ENCODE assay signal across 8 cellular contexts in the genomic region with DNA sequence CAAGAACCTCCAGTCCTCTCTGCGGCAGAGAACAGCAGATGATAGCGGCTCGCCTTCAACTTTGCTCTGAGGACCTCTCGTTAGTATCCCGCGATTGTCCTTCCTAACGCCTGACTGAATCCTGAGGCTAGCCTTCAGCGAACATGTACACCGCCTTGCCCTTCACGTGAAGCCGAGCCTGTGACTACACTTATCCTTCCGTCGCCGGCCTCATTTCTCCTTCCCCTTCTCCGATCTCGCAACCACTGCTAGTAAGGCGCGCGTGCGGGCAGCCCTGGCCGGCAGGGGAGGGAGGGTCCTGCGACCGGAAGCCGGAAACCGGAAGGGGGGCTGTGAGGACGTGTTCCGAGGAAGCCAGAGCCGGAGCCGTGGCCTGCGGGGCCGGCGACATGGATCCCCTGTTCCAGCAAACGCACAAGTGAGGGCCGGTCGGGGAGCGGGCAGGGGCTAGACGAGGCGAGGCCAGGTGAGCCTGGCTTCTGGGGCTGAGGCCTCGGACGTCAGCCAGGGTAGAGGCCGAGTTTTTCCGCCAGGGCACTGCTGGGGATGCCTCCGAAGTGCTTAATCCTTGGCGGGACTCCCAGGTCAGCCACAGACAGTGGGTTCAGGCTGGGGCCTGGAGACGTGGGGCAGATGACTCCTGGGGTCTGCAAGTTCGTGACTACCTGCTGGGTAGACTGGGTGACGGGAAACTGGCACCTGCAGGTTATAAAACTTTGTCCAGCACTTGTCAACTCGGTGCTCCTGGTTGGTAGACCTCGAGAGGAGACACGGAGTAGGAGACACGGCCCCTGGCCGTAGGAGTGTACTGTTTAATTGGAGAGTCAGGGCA. TPM values are rescaled to one million over a fixed set of nuclear protein-coding genes. Genes with fewer than 3 reads are reported as not detected.
DNase-seq lines count a peak whose midpoint lies in the region; ATAC-seq and TF ChIP-seq lines count a peak whose summit lies in the region.

A gene (plus strand): TSS at position 357 of the 832 bp plus-strand sequence. CDS start 33 bp downstream, at position 390.

- no peaks in the 10 kb centered on the region for H3K27me3 ChIP-seq in trophoblast cell (ENCODE audit: insufficient read depth, low read length)
- no peaks in the 10 kb centered on the region for H3K27me3 ChIP-seq in tibial nerve

- TF ChIP-seq CTCF in GM12864 (IDR thresholded peaks at IDR 0.05; ENCODE audit: low read depth, low read length, missing control alignments) (no peak), tibial nerve (IDR thresholded peaks at IDR 0.05) (peak in 1 of 5 experiments; percentile 61)

- peak within 1 kb of the TSS; percentile 93 for H2AK5ac ChIP-seq in trophoblast cell (ENCODE audit: low read length)

- peak within 1 kb of the TSS; percentile 98 for H3K18ac ChIP-seq in trophoblast cell (ENCODE audit: low read length)

- H3K4me1 ChIP-seq in trophoblast cell (ENCODE audit: control insufficient read depth in 1 of 2, insufficient read depth in 2 of 2, low read length in 2 of 2) (peaks cover 5 to 11% of the 10 kb centered on the region in 2 experiments), tibial nerve (peaks cover 0 to 43% (median 18%) of the 10 kb centered on the region in 4 donors)

- peak; percentile 87 for ATAC-seq in HG02678 (IDR thresholded peaks at IDR 0.05; ENCODE audit: unreplicated experiment)
- ATAC-seq in Right ventricle myocardium superior (ENCODE audit: poor library complexity), result peak; percentile 99

- H3K9me3 ChIP-seq in trophoblast cell (ENCODE audit: insufficient read depth, low read depth, low read length), result no peaks in the 10 kb centered on the region
- H3K9me3 ChIP-seq in tibial nerve, result no peaks in the 10 kb centered on the region

- peak within 1 kb of the TSS; percentile 77 for H3K4me2 ChIP-seq in trophoblast cell (ENCODE audit: low read length)

- H3K4me3 ChIP-seq in GM12864 (ENCODE audit: low read depth, low read length) (peak within 1 kb of the TSS; percentile 94), trophoblast cell (ENCODE audit: low read depth, low read length) (peak within 1 kb of the TSS; percentile 99), tibial nerve (peak within 1 kb of the TSS; percentile 61 to 90 (median 68))

- no peak within 1 kb of the TSS for H3K23ac ChIP-seq in trophoblast cell (ENCODE audit: low read length)

- peak within 1 kb of the TSS; percentile 96 for H3K14ac ChIP-seq in trophoblast cell (ENCODE audit: low read length)

- H2BK12ac ChIP-seq in trophoblast cell (ENCODE audit: low read length), result peak within 1 kb of the TSS; percentile 30

- peak within 1 kb of the TSS; percentile 98 for H3K9ac ChIP-seq in trophoblast cell (ENCODE audit: low read length)

- H3K4ac ChIP-seq in trophoblast cell (ENCODE audit: low read depth, low read length), result peak within 1 kb of the TSS; percentile 99

- no CpG with 5 or more reads among the region's 52 CpGs for WGBS in trophoblast cell (ENCODE audit: extremely low coverage, insufficient coverage, insufficient read length)
- whole genome bisulfite sequencing in tibial nerve, 2 donors, result 0 to 1% methylated on average over 44 to 52 of the region's 52 CpGs

- peak within 1 kb of the TSS; percentile 76 for H2AFZ ChIP-seq in trophoblast cell (ENCODE audit: insufficient read depth, low read length, poor library complexity)

- intact Hi-C loops in Right ventricle myocardium superior (cut with DNase I), result no loop called here

- peak within 1 kb of the TSS; percentile 96 for H4K12ac ChIP-seq in trophoblast cell (ENCODE audit: low read depth, low read length)

- H3K36me3 ChIP-seq in trophoblast cell (ENCODE audit: control insufficient read depth in 1 of 2, insufficient read depth in 2 of 2, low read length in 2 of 2), result peaks cover 0 to 2% of the 10 kb centered on the region in 2 experiments
- no peaks in the 10 kb centered on the region for H3K36me3 ChIP-seq in tibial nerve

- DNase-seq in GM12864 (ENCODE audit: low read depth), result peak; percentile 68
- peak; percentile 58 for DNase-seq in NCI-H128 (lab: John Stamatoyannopoulos, UW; ENCODE audit: unreplicated experiment)
- peak; percentile 70 to 96 for DNase-seq in SW 1271 (lab: John Stamatoyannopoulos, UW)
- peak; percentile 79 for DNase-seq in activated naive CD8-positive, alpha-beta T cell treated with anti-CD3 and anti-CD28 coated beads, Interleukin-2, amount 50 U/mL, for 16 hours (ENCODE audit: low read depth, low spot score)
- DNase-seq in Right ventricle myocardium superior, result peak; percentile 95
- DNase-seq in trophoblast cell, result peak; percentile 81 to 89
- DNase-seq in tibial nerve (ENCODE audit: low spot score in 2 of 2), result peak; percentile 57 to 75

- H2BK120ac ChIP-seq in trophoblast cell (ENCODE audit: insufficient read depth, low read length, poor library complexity), result peak within 1 kb of the TSS; percentile 75

- peak within 1 kb of the TSS; percentile 96 for H4K8ac ChIP-seq in trophoblast cell (ENCODE audit: low read depth, low read length)

- peak within 1 kb of the TSS; percentile 94 for H4K91ac ChIP-seq in trophoblast cell (ENCODE audit: low read depth, low read length)

- peak; percentile 50 to 62 for TF ChIP-seq POLR2A in tibial nerve (IDR thresholded peaks at IDR 0.05)

- TF ChIP-seq EP300 in tibial nerve (IDR thresholded peaks at IDR 0.05), result peak; percentile 47 to 90

- peak within 1 kb of the TSS; percentile 90 for H3K27ac ChIP-seq in trophoblast cell (ENCODE audit: low read depth, low read length)
- peak within 1 kb of the TSS; percentile 78 to 97 (median 90) for H3K27ac ChIP-seq in tibial nerve

- peaks cover 12% of the 10 kb centered on the region for H3K79me2 ChIP-seq in trophoblast cell (ENCODE audit: control insufficient read depth, insufficient read depth, low read length, poor library complexity)

- H3K79me1 ChIP-seq in trophoblast cell (ENCODE audit: low read length), result peaks cover 17% of the 10 kb centered on the region

- H2BK5ac ChIP-seq in trophoblast cell (ENCODE audit: low read depth, low read length, poor library complexity), result peak within 1 kb of the TSS; percentile 90

RNA-seq across cellular contexts. Expression of the gene that starts here (rescaled TPM):
- total RNA-seq in Right ventricle myocardium superior, result 32.0 TPM
- 54.2 and 56.7 TPM in 2 replicates for polyA plus RNA-seq in trophoblast cell (2013)
- total RNA-seq in tibial nerve, result 10 to 100 TPM; 39.3 to 52.6 (median 48.1) TPM

Comparison
In these comparisons a context has a peak if more than half of its experiments do, and no peak if none do; other contexts are left out.
1. Peak in every context shown above with its lines: DNase-seq, ATAC-seq, H3K4me3 ChIP-seq and H3K27ac ChIP-seq.